In the genomic region with DNA sequence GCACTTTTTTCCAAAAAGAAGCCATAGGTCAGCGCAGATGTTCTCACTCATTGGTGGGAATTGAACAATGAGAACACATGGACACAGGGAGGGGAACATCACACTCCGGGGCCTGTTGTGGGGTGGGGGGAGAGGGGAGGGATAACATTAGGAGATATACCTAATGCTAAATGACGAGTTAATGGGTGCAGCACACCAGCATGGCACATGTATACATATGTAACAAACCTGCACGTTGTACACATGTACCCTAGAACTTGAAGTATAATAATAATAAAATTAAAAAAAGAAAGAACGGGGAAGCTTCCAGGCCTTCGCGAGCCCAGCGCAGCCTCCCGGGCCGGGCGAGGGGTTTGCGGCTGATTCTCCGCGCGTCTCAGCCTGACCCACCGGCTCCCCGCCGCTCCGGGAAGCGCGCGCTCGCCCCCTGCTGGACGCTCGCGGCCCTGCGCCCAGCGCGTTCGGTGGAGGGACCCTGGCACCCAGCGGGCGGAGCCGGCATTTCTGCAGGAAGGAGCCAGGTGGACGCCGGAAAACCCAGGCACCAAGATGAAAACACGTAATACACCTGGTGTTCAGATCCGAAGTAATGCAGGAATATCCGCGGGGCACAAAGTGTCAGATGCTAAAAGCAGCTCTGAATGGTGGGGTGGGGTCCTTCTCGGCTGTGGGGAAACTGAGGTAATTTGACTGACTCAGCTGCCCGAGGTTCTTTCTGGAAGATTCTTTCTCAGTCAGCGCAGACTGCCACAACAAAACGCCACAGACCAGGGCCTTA, we compare ENCODE assay signal across 8 cellular contexts.
DNase-seq lines count a peak whose midpoint lies in the region; ATAC-seq and TF ChIP-seq lines count a peak whose summit lies in the region.
"Not testable (repeated sequence)": the region's sequence is repeated elsewhere in the genome, so short reads cannot be mapped to it uniquely, and the experiment has no call there.

No MANE protein-coding gene starts in this region.

- H3K36me3 ChIP-seq in osteoblast (ENCODE audit: insufficient read depth, low read length): not testable (repeated sequence)

- TF ChIP-seq CTCF in activated B cell treated with CpG ODN at 0.5 μM for 24 hours (IDR thresholded peaks at IDR 0.05) (peak; percentile 88), astrocyte of the cerebellum (IDR thresholded peaks at IDR 0.05; ENCODE audit: low read depth, low read length, missing control alignments) (peak; percentile 99), osteoblast (IDR thresholded peaks at IDR 0.05; ENCODE audit: extremely low read depth, low read depth, low read length) (peak; percentile 89)

- H3K36me3 Mint-ChIP-seq in activated B cell treated with CpG ODN at 0.5 μM for 24 hours (ENCODE audit: low read depth): not testable (repeated sequence)

- not testable (repeated sequence) for H3K79me2 ChIP-seq in osteoblast (ENCODE audit: insufficient read depth, low read length)

- not testable (repeated sequence) for H3K9me3 ChIP-seq in osteoblast (ENCODE audit: low read depth, low read length)

- not testable (repeated sequence) for H4K20me1 ChIP-seq in osteoblast (ENCODE audit: insufficient read depth, low read length)

- H3K4me3 Mint-ChIP-seq in activated B cell treated with CpG ODN at 0.5 μM for 24 hours: not testable (repeated sequence)

- H2AFZ ChIP-seq in osteoblast (ENCODE audit: low read length): not testable (repeated sequence)

- H3K27me3 Mint-ChIP-seq in activated B cell treated with CpG ODN at 0.5 μM for 24 hours: not testable (repeated sequence)

- H3K4me3 ChIP-seq in astrocyte of the cerebellum (ENCODE audit: low read depth, low read length); osteoblast (ENCODE audit: insufficient read depth, low read length): not testable (repeated sequence)

- H3K4me1 Mint-ChIP-seq in activated B cell treated with CpG ODN at 0.5 μM for 24 hours: not testable (repeated sequence)

- H3K4me1 ChIP-seq in osteoblast (ENCODE audit: insufficient read depth, low read length): not testable (repeated sequence)

- POLR2A ChIA-PET in activated B cell treated with CpG ODN at 0.5 μM for 24 hours (lab: Charles Lee): not testable (repeated sequence)

- not testable (repeated sequence) for H3K27ac Mint-ChIP-seq in activated B cell treated with CpG ODN at 0.5 μM for 24 hours

- peak; percentile 49 for DNase-seq in DMS153 (lab: John Stamatoyannopoulos, UW)
- peak; percentile 83 for DNase-seq in HK-2 (ENCODE audit: unreplicated experiment)
- DNase-seq in NCI-H526 (lab: John Stamatoyannopoulos, UW): peak; percentile 35 to 75
- DNase-seq in activated B cell treated with CpG ODN at 0.5 μM for 24 hours: peak; percentile 73
- not testable (repeated sequence) for DNase-seq in astrocyte of the cerebellum (ENCODE audit: low read depth)
- peak; percentile 80 for DNase-seq in cardiac septum (ENCODE audit: low spot score)
- DNase-seq in osteoblast (ENCODE audit: insufficient read length, low spot score, missing footprints): peak; percentile 98
- peak; percentile 76 for DNase-seq in stimulated activated naive CD8-positive, alpha-beta T cell treated with anti-CD3 and anti-CD28 coated beads, Interleukin-15, Interleukin-2, amounts not matched to agents 100 U/mL and 50 U/mL, for 24 hours

- peak; percentile 72 for ATAC-seq in activated B cell treated with CpG ODN at 0.5 μM for 24 hours (ENCODE audit: low read depth)
- peak; percentile 78 for ATAC-seq in stimulated activated naive CD8-positive, alpha-beta T cell treated with anti-CD3 and anti-CD28 coated beads, Interleukin-15, Interleukin-2, amounts not matched to agents 100 U/mL and 50 U/mL, for 24 hours

- not testable (repeated sequence) for H3K4me2 ChIP-seq in osteoblast (ENCODE audit: insufficient read depth, low read length)

- intact Hi-C loops in activated B cell treated with CpG ODN at 0.5 μM for 24 hours (cut with micrococcal nuclease) (loop anchor here (1.0 kb wide), 1 partner anchor 714 kb away; no protein-coding TSS in a partner anchor), cardiac septum (cut with DNase I) (loop anchor here (1.0 to 5.0 kb wide), 3 partner anchors 70 to 634 kb away; no protein-coding TSS in a partner anchor)

- H3K9me3 Mint-ChIP-seq in activated B cell treated with CpG ODN at 0.5 μM for 24 hours: not testable (repeated sequence)

- in situ Hi-C loops in astrocyte of the cerebellum (cut with HindIII; ENCODE audit: low sequenced_read_pairs): loop anchor here (5.0 kb wide), 1 partner anchor 615 kb away; no protein-coding TSS in a partner anchor

- not testable (repeated sequence) for H3K27me3 ChIP-seq in osteoblast (ENCODE audit: insufficient read depth, low read length)

- CTCF ChIA-PET in activated B cell treated with CpG ODN at 0.5 μM for 24 hours (lab: Charles Lee): interaction anchor here (0.7 to 1.6 kb wide), 5 partner anchors 11 to 963 kb away, joined by 3 to 6 read pairs (median 3); no protein-coding TSS in a partner anchor

- not testable (repeated sequence) for H3K27ac ChIP-seq in osteoblast (ENCODE audit: low read depth, low read length)
